ENCODE assay signal across 2 cellular contexts in genomic region chr20:39988991-39989390, GRCh38.
TF ChIP-seq lines count a peak whose summit lies in the region.

No MANE protein-coding gene starts in this region.

TF ChIP-seq in liver, 16 proteins besides CTCF, POLR2A, EP300 and RAD21 (continued from another document):
- TF ChIP-seq GABPA (IDR thresholded peaks at IDR 0.05 in 1 of 2, conservative IDR thresholded peaks at IDR 0.05 in 1 of 2), result peak in 1 of 2 donors; percentile 31
- peak in 1 of 2 donors; percentile 67 for TF ChIP-seq JUND (IDR thresholded peaks at IDR 0.05)
- TF ChIP-seq TAF1 (conservative IDR thresholded peaks at IDR 0.05), result no peak
- no peak for TF ChIP-seq FOXA1 (IDR thresholded peaks at IDR 0.05)
- TF ChIP-seq SP1 (IDR thresholded peaks at IDR 0.05), result peak; percentile 45
- no peak for TF ChIP-seq EGR1 (IDR thresholded peaks at IDR 0.05; ENCODE audit: low read depth in 2 of 2)
- no peak for TF ChIP-seq REST (IDR thresholded peaks at IDR 0.05)
- no peak for TF ChIP-seq ZBTB33 (IDR thresholded peaks at IDR 0.05)
- TF ChIP-seq HNF4A (conservative IDR thresholded peaks at IDR 0.05), result peak; percentile 65 to 77
- TF ChIP-seq YY1 (IDR thresholded peaks at IDR 0.05), result peak; percentile 87
- TF ChIP-seq NR2F2 (IDR thresholded peaks at IDR 0.05), result no peak
- TF ChIP-seq MAX (IDR thresholded peaks at IDR 0.05), result peak; percentile 46
- peak; percentile 56 to 72 for TF ChIP-seq RXRA (IDR thresholded peaks at IDR 0.05)
- no peak for TF ChIP-seq HNF4G (IDR thresholded peaks at IDR 0.05)

TF ChIP-seq in HepG2, 621 proteins besides CTCF, POLR2A, EP300 and RAD21:
- TF ChIP-seq CSRNP2 (CRISPR knock-in tag; conservative IDR thresholded peaks at IDR 0.05; ENCODE audit: low read depth) (no peak), ZNF446 (CRISPR knock-in tag; IDR thresholded peaks at IDR 0.05) (no peak), ZNF20 (CRISPR knock-in tag; IDR thresholded peaks at IDR 0.05) (no peak), ZNF30 (CRISPR knock-in tag; IDR thresholded peaks at IDR 0.05) (no peak), YEATS4 (CRISPR knock-in tag; IDR thresholded peaks at IDR 0.05; ENCODE audit: borderline replicate concordance) (no peak), FOSL2 (CRISPR knock-in tag; IDR thresholded peaks at IDR 0.05) (no peak), TFDP2 (CRISPR knock-in tag; IDR thresholded peaks at IDR 0.05) (no peak), HNF1A (IDR thresholded peaks at IDR 0.05; ENCODE audit: low read depth) (no peak), HNF1A (CRISPR knock-in tag; IDR thresholded peaks at IDR 0.05; ENCODE audit: borderline replicate concordance) (no peak), RARG (CRISPR knock-in tag; IDR thresholded peaks at IDR 0.05; ENCODE audit: low read depth) (no peak), GATA4 (IDR thresholded peaks at IDR 0.05; ENCODE audit: borderline replicate concordance, low read depth) (no peak), ZNF704 (CRISPR knock-in tag; IDR thresholded peaks at IDR 0.05; ENCODE audit: borderline replicate concordance) (no peak), TCF12 (IDR thresholded peaks at IDR 0.05) (no peak), TCF12 (CRISPR knock-in tag; IDR thresholded peaks at IDR 0.05) (no peak), HMGXB4 (CRISPR knock-in tag; IDR thresholded peaks at IDR 0.05; ENCODE audit: borderline replicate concordance in 1 of 2, low read depth in 1 of 2) (no peak), ZNF431 (CRISPR knock-in tag; IDR thresholded peaks at IDR 0.05; ENCODE audit: borderline replicate concordance, low read depth) (no peak), TERF1 (CRISPR knock-in tag; IDR thresholded peaks at IDR 0.05) (no peak), HOXA7 (CRISPR knock-in tag; IDR thresholded peaks at IDR 0.05) (no peak)
